In genomic region chr12:6375269-6376078, GRCh38 we compare ENCODE assay signal across 1 cellular context.
TF ChIP-seq lines count a peak whose summit lies in the region.

TSS of gene SCNN1A (minus strand) at chr12:6375563. CDS start at chr12:6374783, 780 bp downstream.

TF ChIP-seq in IMR-90, 13 proteins besides CTCF, POLR2A, EP300 and RAD21 (continued from another document):
- TF ChIP-seq USF2 (IDR thresholded peaks at IDR 0.05; ENCODE audit: low read depth, low read length) (no peak), CHD1 (IDR thresholded peaks at IDR 0.05; ENCODE audit: low read depth, low read length) (no peak), BHLHE40 (IDR thresholded peaks at IDR 0.05; ENCODE audit: low read depth, low read length) (no peak), ELK1 (IDR thresholded peaks at IDR 0.05; ENCODE audit: borderline replicate concordance, low read depth, low read length) (no peak)
